ENCODE assay signal across 9 cellular contexts in the genomic region with DNA sequence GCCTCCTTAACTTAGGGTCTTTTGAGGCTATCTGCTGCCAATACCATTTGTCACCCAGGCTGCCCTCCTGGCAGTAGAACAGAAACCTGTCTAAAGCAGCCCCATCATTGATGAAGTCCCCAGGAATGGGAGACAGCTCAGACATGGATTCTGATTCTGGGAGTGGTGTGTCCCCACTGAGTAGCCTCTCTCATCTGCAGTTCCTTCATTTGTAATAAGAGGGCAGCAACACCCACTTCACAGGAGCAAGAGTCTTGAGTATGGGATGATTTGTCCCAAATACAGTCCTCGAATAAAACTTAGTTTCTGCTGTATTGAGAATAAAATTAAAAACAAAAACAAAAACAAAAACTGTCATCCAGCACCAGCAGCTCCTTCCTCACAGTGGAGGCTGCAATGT.
DNase-seq lines count a peak whose midpoint lies in the region; ATAC-seq and TF ChIP-seq lines count a peak whose summit lies in the region.
"Had no signal": no experiment of that assay in that cellular context is flagged by ENCODE, and none has a peak within 500 bp of the region (broad histone marks: within the 10 kb centered on the region; RNA-seq: fewer than 3 reads in every experiment).

No MANE protein-coding gene starts in this region.

- no peak overlapping the region for H3K4me3 Mint-ChIP-seq in glutamatergic neuron (ENCODE audit: unreplicated experiment)
- H3K4me3 Mint-ChIP-seq: activated T-cell treated with anti-CD3 and anti-CD28 coated beads, Interleukin-2, amount 50 U/mL, for 24 hours had no signal

- H3K4me1 Mint-ChIP-seq in glutamatergic neuron (ENCODE audit: low read depth, unreplicated experiment), result peaks cover 22% of the 10 kb centered on the region

- H3K4me3 ChIP-seq in heart left ventricle (no peak overlapping the region), upper lobe of right lung (no peak overlapping the region)

- H3K4me1 ChIP-seq in heart left ventricle, result no peaks in the 10 kb centered on the region
- no peaks in the 10 kb centered on the region for H3K4me1 ChIP-seq in upper lobe of right lung

- TF ChIP-seq CTCF in heart left ventricle (IDR thresholded peaks at IDR 0.05), result peak in 7 of 12 donors; percentile 10 to 50 (median 35)
- TF ChIP-seq CTCF in glutamatergic neuron (IDR thresholded peaks at IDR 0.05; ENCODE audit: partially characterized antibody, unreplicated experiment), result peak; percentile 60
- TF ChIP-seq CTCF in upper lobe of right lung (IDR thresholded peaks at IDR 0.05), result peak; percentile 24

- intact Hi-C loops in heart left ventricle (cut with DNase I), result loop anchor here in 2 of 10 donors (10.0 kb wide), 2 partner anchors 58 to 168 kb away; a partner anchor contains a TSS
- intact Hi-C loops in left cardiac atrium (cut with DNase I), result no loop called here
- intact Hi-C loops in upper lobe of right lung (cut with DNase I), result no loop called here

- no peak overlapping the region for H3K27ac Mint-ChIP-seq in glutamatergic neuron (ENCODE audit: unreplicated experiment)
- H3K27ac Mint-ChIP-seq: activated T-cell treated with anti-CD3 and anti-CD28 coated beads, Interleukin-2, amount 50 U/mL, for 24 hours had no signal

- no peak for ATAC-seq in heart left ventricle
- ATAC-seq in left cardiac atrium, result no peak
- ATAC-seq in upper lobe of right lung, result no peak
- ATAC-seq in activated CD4-positive, CD25-positive, alpha-beta regulatory T cell treated with anti-CD3 and anti-CD28 coated beads, Interleukin-2, amount 50 U/mL, for 24 hours, result no peak

- no peaks in the 10 kb centered on the region for H3K36me3 Mint-ChIP-seq in glutamatergic neuron (ENCODE audit: unreplicated experiment)

- H3K27me3 ChIP-seq in heart left ventricle (peaks cover 0 to 8% (median 0%) of the 10 kb centered on the region in 9 donors), upper lobe of right lung (peaks cover 3% of the 10 kb centered on the region)

- H3K27ac ChIP-seq in heart left ventricle (no peak overlapping the region), upper lobe of right lung (no peak overlapping the region)

- no peak for DNase-seq in heart left ventricle
- no peak for DNase-seq in left cardiac atrium
- DNase-seq in NCI-H748 (lab: John Stamatoyannopoulos, UW; ENCODE audit: unreplicated experiment), result peak; percentile 54
- no peak for DNase-seq in glutamatergic neuron
- no peak for DNase-seq in upper lobe of right lung
- no peak for DNase-seq in stimulated activated CD8-positive, alpha-beta memory T cell treated with anti-CD3 and anti-CD28 coated beads, Interleukin-4, amount 100 ng/mL, for 48 hours
- no peak for DNase-seq in T-helper 9 cell
- DNase-seq: activated T-cell treated with anti-CD3 and anti-CD28 coated beads, Interleukin-2, amount 50 U/mL, for 24 hours had no signal

- H3K9me3 ChIP-seq in heart left ventricle (no peaks in the 10 kb centered on the region), upper lobe of right lung (no peaks in the 10 kb centered on the region)

- 31 to 39% (median 36%) methylated on average over 1 of the region's 1 CpG for WGBS in heart left ventricle, 4 donors

- H3K27me3 Mint-ChIP-seq in glutamatergic neuron (ENCODE audit: unreplicated experiment), result peaks cover 2% of the 10 kb centered on the region
- H3K27me3 Mint-ChIP-seq: activated T-cell treated with anti-CD3 and anti-CD28 coated beads, Interleukin-2, amount 50 U/mL, for 24 hours had no signal

- peaks cover 4% of the 10 kb centered on the region for H3K9me3 Mint-ChIP-seq in glutamatergic neuron (ENCODE audit: unreplicated experiment)

- no peak for TF ChIP-seq POLR2A in heart left ventricle (IDR thresholded peaks at IDR 0.05)

- H3K36me3 ChIP-seq in heart left ventricle (no peaks in the 10 kb centered on the region), upper lobe of right lung (no peaks in the 10 kb centered on the region)
